2 cellular contexts compared by ENCODE assay signal in genomic region chr3:46406440-46406785, GRCh38.
TF ChIP-seq lines count a peak whose summit lies in the region.

No MANE protein-coding gene starts in this region.

TF ChIP-seq in SK-N-SH, 30 proteins besides CTCF, POLR2A, EP300 and RAD21 (continued from another document):
- TF ChIP-seq FOSL2 (IDR thresholded peaks at IDR 0.05; ENCODE audit: borderline replicate concordance, low read depth) = no peak
- no peak for TF ChIP-seq REST (IDR thresholded peaks at IDR 0.05; ENCODE audit: low read depth, low read length)
- TF ChIP-seq ELF1 (IDR thresholded peaks at IDR 0.05) = no peak

TF ChIP-seq in SK-N-SH treated with all-trans-retinoic acid at 6 μM for 48 hours, 23 proteins besides CTCF, POLR2A, EP300 and RAD21 (continued from another document):
- TF ChIP-seq BACH2 (CRISPR knock-in tag; IDR thresholded peaks at IDR 0.05; ENCODE audit: borderline replicate concordance) (no peak), RARB (CRISPR knock-in tag; IDR thresholded peaks at IDR 0.05) (no peak), ESRRG (CRISPR knock-in tag; IDR thresholded peaks at IDR 0.05) (no peak), POU6F1 (CRISPR knock-in tag; IDR thresholded peaks at IDR 0.05; ENCODE audit: borderline replicate concordance, low read depth) (no peak), ZNF565 (CRISPR knock-in tag; conservative IDR thresholded peaks at IDR 0.05; ENCODE audit: low read depth) (no peak), ISL1 (CRISPR knock-in tag; IDR thresholded peaks at IDR 0.05) (no peak), PPARA (CRISPR knock-in tag; IDR thresholded peaks at IDR 0.05; ENCODE audit: borderline replicate concordance) (no peak), ZFP3 (CRISPR knock-in tag; IDR thresholded peaks at IDR 0.05) (no peak), TSHZ2 (CRISPR knock-in tag; IDR thresholded peaks at IDR 0.05) (no peak), ZNF70 (CRISPR knock-in tag; IDR thresholded peaks at IDR 0.05) (no peak), ZNF8 (CRISPR knock-in tag; IDR thresholded peaks at IDR 0.05) (no peak), GLIS3 (CRISPR knock-in tag; IDR thresholded peaks at IDR 0.05) (no peak), TOX (CRISPR knock-in tag; IDR thresholded peaks at IDR 0.05; ENCODE audit: borderline replicate concordance) (no peak)
- TF ChIP-seq, protein P1, sequence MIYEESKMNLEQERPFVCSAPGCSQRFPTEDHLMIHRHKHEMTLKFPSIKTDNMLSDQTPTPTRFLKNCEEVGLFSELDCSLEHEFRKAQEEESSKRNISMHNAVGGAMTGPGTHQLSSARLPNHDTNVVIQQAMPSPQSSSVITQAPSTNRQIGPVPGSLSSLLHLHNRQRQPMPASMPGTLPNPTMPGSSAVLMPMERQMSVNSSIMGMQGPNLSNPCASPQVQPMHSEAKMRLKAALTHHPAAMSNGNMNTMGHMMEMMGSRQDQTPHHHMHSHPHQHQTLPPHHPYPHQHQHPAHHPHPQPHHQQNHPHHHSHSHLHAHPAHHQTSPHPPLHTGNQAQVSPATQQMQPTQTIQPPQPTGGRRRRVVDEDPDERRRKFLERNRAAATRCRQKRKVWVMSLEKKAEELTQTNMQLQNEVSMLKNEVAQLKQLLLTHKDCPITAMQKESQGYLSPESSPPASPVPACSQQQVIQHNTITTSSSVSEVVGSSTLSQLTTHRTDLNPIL (CRISPR knock-in tag; IDR thresholded peaks at IDR 0.05; ENCODE audit: low read depth) = no peak
TF ChIP-seq in SK-N-SH treated with all-trans-retinoic acid at 6 μM for 48 hours: peak in this region for 0.
